Comparison of ENCODE assay signal across 1 cellular context in the genomic region with DNA sequence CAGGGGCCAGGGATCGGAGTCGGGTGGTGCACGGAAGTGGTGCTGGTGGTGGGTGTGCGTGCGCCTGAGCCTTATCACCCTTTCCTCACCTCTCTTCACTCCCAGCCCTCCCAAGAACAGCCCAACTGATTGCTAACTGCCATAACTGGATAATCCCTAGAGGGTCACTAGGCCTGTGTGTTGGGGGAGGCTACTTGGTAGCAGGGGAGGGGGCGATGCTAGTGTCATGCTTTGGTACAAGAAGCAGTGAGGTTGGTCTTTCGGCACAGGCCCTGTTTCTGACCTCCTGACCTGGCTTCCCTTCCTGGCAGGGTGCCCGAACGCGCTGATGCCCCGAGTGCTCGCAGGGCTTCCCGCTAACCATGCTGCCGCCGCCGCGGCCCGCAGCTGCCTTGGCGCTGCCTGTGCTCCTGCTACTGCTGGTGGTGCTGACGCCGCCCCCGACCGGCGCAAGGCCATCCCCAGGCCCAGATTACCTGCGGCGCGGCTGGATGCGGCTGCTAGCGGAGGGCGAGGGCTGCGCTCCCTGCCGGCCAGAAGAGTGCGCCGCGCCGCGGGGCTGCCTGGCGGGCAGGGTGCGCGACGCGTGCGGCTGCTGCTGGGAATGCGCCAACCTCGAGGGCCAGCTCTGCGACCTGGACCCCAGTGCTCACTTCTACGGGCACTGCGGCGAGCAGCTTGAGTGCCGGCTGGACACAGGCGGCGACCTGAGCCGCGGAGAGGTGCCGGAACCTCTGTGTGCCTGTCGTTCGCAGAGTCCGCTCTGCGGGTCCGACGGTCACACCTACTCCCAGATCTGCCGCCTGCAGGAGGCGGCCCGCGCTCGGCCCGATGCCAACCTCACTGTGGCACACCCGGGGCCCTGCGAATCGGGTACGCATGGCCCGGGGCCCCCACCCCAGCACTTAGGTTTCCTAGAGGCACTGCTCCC.
A peak's percentile ranks its signal among the peaks of the same experiment; 100 is the strongest.
TF ChIP-seq lines count a peak whose summit lies in the region.

No MANE protein-coding gene starts in this region.

TF ChIP-seq in HepG2, 621 proteins besides CTCF, POLR2A, EP300 and RAD21 (continues in another document):
- TF ChIP-seq ZFP62 (CRISPR knock-in tag; IDR thresholded peaks at IDR 0.05) = no peak
- no peak for TF ChIP-seq THAP8 (CRISPR knock-in tag; IDR thresholded peaks at IDR 0.05; ENCODE audit: borderline replicate concordance)
- TF ChIP-seq, protein P1, sequence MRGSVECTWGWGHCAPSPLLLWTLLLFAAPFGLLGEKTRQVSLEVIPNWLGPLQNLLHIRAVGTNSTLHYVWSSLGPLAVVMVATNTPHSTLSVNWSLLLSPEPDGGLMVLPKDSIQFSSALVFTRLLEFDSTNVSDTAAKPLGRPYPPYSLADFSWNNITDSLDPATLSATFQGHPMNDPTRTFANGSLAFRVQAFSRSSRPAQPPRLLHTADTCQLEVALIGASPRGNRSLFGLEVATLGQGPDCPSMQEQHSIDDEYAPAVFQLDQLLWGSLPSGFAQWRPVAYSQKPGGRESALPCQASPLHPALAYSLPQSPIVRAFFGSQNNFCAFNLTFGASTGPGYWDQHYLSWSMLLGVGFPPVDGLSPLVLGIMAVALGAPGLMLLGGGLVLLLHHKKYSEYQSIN (CRISPR knock-in tag; IDR thresholded peaks at IDR 0.05; ENCODE audit: borderline replicate concordance) = no peak
- no peak for TF ChIP-seq THAP9 (CRISPR knock-in tag; IDR thresholded peaks at IDR 0.05; ENCODE audit: borderline replicate concordance)
- no peak for TF ChIP-seq ZNF460 (CRISPR knock-in tag; IDR thresholded peaks at IDR 0.05; ENCODE audit: borderline replicate concordance)
- TF ChIP-seq ZNF776 (CRISPR knock-in tag; IDR thresholded peaks at IDR 0.05) = peak; percentile 75; the same call in 1 of the 2 replicates
- no peak for TF ChIP-seq ZNF780A (CRISPR knock-in tag; IDR thresholded peaks at IDR 0.05)
- TF ChIP-seq SIX1 (CRISPR knock-in tag; IDR thresholded peaks at IDR 0.05; ENCODE audit: borderline replicate concordance) = no peak
- TF ChIP-seq MTF1 (CRISPR knock-in tag; IDR thresholded peaks at IDR 0.05) = 0 out of 2 replicates have a peak, but pooled peaks have one; percentile 79
- peak; percentile 89 for TF ChIP-seq KDM2A (CRISPR knock-in tag; IDR thresholded peaks at IDR 0.05; ENCODE audit: borderline replicate concordance, low read depth)
- peak; percentile 95 for TF ChIP-seq BRD4 (CRISPR knock-in tag; IDR thresholded peaks at IDR 0.05)
- TF ChIP-seq SP4 (CRISPR knock-in tag; IDR thresholded peaks at IDR 0.05) = peak; percentile 52
- TF ChIP-seq TAF1 (CRISPR knock-in tag; IDR thresholded peaks at IDR 0.05) = peak; percentile 81
- TF ChIP-seq NBN (conservative IDR thresholded peaks at IDR 0.05) = no peak
- no peak for TF ChIP-seq ZNF30 (CRISPR knock-in tag; IDR thresholded peaks at IDR 0.05)
- TF ChIP-seq, protein P2, sequence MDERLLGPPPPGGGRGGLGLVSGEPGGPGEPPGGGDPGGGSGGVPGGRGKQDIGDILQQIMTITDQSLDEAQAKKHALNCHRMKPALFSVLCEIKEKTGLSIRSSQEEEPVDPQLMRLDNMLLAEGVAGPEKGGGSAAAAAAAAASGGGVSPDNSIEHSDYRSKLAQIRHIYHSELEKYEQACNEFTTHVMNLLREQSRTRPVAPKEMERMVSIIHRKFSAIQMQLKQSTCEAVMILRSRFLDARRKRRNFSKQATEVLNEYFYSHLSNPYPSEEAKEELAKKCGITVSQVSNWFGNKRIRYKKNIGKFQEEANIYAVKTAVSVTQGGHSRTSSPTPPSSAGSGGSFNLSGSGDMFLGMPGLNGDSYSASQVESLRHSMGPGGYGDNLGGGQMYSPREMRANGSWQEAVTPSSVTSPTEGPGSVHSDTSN (CRISPR knock-in tag; IDR thresholded peaks at IDR 0.05) = no peak
- peak; percentile 39; the same call in 1 of the 2 replicates for TF ChIP-seq BCL6 (CRISPR knock-in tag; IDR thresholded peaks at IDR 0.05)
- peak; percentile 67; the same call in 1 of the 2 replicates for TF ChIP-seq FOXM1 (CRISPR knock-in tag; IDR thresholded peaks at IDR 0.05)
- TF ChIP-seq CBFB (CRISPR knock-in tag; IDR thresholded peaks at IDR 0.05) = peak; percentile 83
- TF ChIP-seq, protein P3, sequence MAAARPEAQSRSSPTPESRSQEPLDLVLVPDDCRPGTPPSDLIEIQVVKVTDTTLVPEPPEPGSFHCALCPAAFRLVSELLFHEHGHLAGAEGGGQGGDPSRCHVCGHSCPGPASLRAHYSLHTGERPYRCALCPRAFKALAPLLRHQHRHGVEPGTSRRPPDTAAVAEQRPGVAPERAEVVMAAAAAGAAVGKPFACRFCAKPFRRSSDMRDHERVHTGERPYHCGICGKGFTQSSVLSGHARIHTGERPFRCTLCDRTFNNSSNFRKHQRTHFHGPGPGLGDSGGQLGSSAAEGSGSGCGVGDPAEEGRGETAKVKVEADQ (CRISPR knock-in tag; IDR thresholded peaks at IDR 0.05; ENCODE audit: borderline replicate concordance) = peak; percentile 90; the same call in 1 of the 2 replicates
- no peak for TF ChIP-seq HNRNPH1 (optimal IDR thresholded peaks at IDR 0.05; ENCODE audit: low read depth, low read length)
- TF ChIP-seq ZBTB1 (CRISPR knock-in tag; IDR thresholded peaks at IDR 0.05; ENCODE audit: borderline replicate concordance) = no peak
- no peak for TF ChIP-seq TRIM24 (CRISPR knock-in tag; IDR thresholded peaks at IDR 0.05)
- no peak for TF ChIP-seq ATRX (CRISPR knock-in tag; IDR thresholded peaks at IDR 0.05; ENCODE audit: borderline replicate concordance)
- no peak for TF ChIP-seq ZNF83 (CRISPR knock-in tag; IDR thresholded peaks at IDR 0.05; ENCODE audit: borderline replicate concordance)
- TF ChIP-seq, protein P4, sequence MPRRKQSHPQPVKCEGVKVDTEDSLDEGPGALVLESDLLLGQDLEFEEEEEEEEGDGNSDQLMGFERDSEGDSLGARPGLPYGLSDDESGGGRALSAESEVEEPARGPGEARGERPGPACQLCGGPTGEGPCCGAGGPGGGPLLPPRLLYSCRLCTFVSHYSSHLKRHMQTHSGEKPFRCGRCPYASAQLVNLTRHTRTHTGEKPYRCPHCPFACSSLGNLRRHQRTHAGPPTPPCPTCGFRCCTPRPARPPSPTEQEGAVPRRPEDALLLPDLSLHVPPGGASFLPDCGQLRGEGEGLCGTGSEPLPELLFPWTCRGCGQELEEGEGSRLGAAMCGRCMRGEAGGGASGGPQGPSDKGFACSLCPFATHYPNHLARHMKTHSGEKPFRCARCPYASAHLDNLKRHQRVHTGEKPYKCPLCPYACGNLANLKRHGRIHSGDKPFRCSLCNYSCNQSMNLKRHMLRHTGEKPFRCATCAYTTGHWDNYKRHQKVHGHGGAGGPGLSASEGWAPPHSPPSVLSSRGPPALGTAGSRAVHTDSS (CRISPR knock-in tag; conservative IDR thresholded peaks at IDR 0.05) = no peak
- peak; percentile 93; the same call in 1 of the 2 replicates for TF ChIP-seq GLI4 (CRISPR knock-in tag; IDR thresholded peaks at IDR 0.05; ENCODE audit: borderline replicate concordance)
- TF ChIP-seq NR2F2 (IDR thresholded peaks at IDR 0.05; ENCODE audit: borderline replicate concordance, low read depth) = no peak
- peak; percentile 90 for TF ChIP-seq IKZF4 (CRISPR knock-in tag; IDR thresholded peaks at IDR 0.05; ENCODE audit: borderline replicate concordance, low read depth, not compliant biosample characterization)
- 0 out of 2 replicates have a peak, but pooled peaks have one; percentile 8 for TF ChIP-seq ZNF644 (CRISPR knock-in tag; IDR thresholded peaks at IDR 0.05; ENCODE audit: low read depth)
- TF ChIP-seq, protein P5, sequence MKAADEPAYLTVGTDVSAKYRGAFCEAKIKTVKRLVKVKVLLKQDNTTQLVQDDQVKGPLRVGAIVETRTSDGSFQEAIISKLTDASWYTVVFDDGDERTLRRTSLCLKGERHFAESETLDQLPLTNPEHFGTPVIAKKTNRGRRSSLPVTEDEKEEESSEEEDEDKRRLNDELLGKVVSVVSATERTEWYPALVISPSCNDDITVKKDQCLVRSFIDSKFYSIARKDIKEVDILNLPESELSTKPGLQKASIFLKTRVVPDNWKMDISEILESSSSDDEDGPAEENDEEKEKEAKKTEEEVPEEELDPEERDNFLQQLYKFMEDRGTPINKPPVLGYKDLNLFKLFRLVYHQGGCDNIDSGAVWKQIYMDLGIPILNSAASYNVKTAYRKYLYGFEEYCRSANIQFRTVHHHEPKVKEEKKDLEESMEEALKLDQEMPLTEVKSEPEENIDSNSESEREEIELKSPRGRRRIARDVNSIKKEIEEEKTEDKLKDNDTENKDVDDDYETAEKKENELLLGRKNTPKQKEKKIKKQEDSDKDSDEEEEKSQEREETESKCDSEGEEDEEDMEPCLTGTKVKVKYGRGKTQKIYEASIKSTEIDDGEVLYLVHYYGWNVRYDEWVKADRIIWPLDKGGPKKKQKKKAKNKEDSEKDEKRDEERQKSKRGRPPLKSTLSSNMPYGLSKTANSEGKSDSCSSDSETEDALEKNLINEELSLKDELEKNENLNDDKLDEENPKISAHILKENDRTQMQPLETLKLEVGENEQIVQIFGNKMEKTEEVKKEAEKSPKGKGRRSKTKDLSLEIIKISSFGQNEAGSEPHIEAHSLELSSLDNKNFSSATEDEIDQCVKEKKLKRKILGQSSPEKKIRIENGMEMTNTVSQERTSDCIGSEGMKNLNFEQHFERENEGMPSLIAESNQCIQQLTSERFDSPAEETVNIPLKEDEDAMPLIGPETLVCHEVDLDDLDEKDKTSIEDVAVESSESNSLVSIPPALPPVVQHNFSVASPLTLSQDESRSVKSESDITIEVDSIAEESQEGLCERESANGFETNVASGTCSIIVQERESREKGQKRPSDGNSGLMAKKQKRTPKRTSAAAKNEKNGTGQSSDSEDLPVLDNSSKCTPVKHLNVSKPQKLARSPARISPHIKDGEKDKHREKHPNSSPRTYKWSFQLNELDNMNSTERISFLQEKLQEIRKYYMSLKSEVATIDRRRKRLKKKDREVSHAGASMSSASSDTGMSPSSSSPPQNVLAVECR (CRISPR knock-in tag; IDR thresholded peaks at IDR 0.05; ENCODE audit: borderline replicate concordance) = peak; percentile 91
- TF ChIP-seq ATF4 (CRISPR knock-in tag; IDR thresholded peaks at IDR 0.05) = peak in 1 of 2 experiments; percentile 23; a peak in 1 of 4 replicates
- TF ChIP-seq ZNF317 (CRISPR knock-in tag; IDR thresholded peaks at IDR 0.05) = no peak
- peak; percentile 89 for TF ChIP-seq SALL2 (CRISPR knock-in tag; IDR thresholded peaks at IDR 0.05)
- TF ChIP-seq ZFP1 (CRISPR knock-in tag; IDR thresholded peaks at IDR 0.05) = no peak
- TF ChIP-seq ZNF720 (CRISPR knock-in tag; IDR thresholded peaks at IDR 0.05) = no peak
- TF ChIP-seq ATF7 (IDR thresholded peaks at IDR 0.05) = no peak
- peak; percentile 79 for TF ChIP-seq ATF7 (CRISPR knock-in tag; IDR thresholded peaks at IDR 0.05)
- TF ChIP-seq ZMAT3 (CRISPR knock-in tag; conservative IDR thresholded peaks at IDR 0.05) = peak; percentile 81; the same call in 1 of the 2 replicates
- no peak for TF ChIP-seq NFRKB (IDR thresholded peaks at IDR 0.05)
- TF ChIP-seq TCF7L2 (IDR thresholded peaks at IDR 0.05; ENCODE audit: low read depth, low read length) = no peak
- no peak for TF ChIP-seq ZNF672 (CRISPR knock-in tag; IDR thresholded peaks at IDR 0.05)
- peak; percentile 86; the same call in 1 of the 2 replicates for TF ChIP-seq GTF3A (CRISPR knock-in tag; conservative IDR thresholded peaks at IDR 0.05)
- no peak for TF ChIP-seq LCORL (IDR thresholded peaks at IDR 0.05)
- TF ChIP-seq LCORL (CRISPR knock-in tag; IDR thresholded peaks at IDR 0.05) = peak; percentile 61
- TF ChIP-seq SOX5 (CRISPR knock-in tag; IDR thresholded peaks at IDR 0.05; ENCODE audit: borderline replicate concordance) = 0 out of 2 replicates have a peak, but pooled peaks have one; percentile 35
- TF ChIP-seq KDM6A (CRISPR knock-in tag; IDR thresholded peaks at IDR 0.05; ENCODE audit: low read depth) = 0 out of 2 replicates have a peak, but pooled peaks have one; percentile 21
- TF ChIP-seq, protein P6, sequence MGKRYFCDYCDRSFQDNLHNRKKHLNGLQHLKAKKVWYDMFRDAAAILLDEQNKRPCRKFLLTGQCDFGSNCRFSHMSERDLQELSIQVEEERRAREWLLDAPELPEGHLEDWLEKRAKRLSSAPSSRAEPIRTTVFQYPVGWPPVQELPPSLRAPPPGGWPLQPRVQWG (CRISPR knock-in tag; IDR thresholded peaks at IDR 0.05; ENCODE audit: borderline replicate concordance, low read depth) = no peak
- TF ChIP-seq CENPBD1 (CRISPR knock-in tag; IDR thresholded peaks at IDR 0.05; ENCODE audit: borderline replicate concordance, low read depth) = no peak; the same call in 1 of the 2 replicates
- TF ChIP-seq SMAD3 (CRISPR knock-in tag; IDR thresholded peaks at IDR 0.05) = peak; percentile 70; the same call in 1 of the 2 replicates
